Comparison of ENCODE assay signal across 1 cellular context in the genomic region with DNA sequence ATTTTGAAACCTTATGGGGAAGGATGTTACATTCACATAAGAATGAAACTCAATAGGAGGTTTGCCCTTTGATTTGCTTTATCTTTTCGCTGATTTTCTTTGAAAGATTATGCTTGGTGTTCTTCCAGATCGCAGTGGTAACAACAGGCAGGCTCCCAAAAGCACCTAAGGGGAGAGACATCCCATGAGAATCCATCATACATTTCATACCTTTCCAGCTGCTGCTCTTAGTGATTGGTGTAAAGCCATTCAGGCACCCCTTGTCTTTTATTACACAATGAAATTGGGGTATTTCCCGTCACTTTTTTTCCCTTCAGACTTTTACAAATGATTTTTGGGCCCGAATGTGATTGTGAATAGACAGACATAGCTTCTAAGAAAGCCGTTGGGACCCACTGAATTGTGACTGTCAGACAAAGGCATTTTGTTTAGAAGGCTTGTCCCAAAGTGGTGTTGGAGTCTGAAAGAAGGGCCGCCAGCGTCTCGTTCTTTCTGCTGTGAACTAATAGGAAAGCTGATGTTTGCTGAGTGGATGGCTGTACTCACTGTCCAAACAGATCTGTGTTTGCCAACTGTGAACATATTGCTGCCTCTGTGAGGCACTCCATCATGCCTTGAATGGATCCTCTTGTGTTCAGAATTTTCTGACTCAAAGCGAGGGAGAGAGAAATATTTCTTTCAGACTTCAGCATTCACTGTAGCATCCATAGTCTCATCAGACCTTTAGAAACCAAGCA.
TF ChIP-seq lines count a peak whose summit lies in the region.

No MANE protein-coding gene starts in this region.

TF ChIP-seq in HepG2, 621 proteins besides CTCF, POLR2A, EP300 and RAD21 (continued from another document and continues in another):
- TF ChIP-seq, protein P1, sequence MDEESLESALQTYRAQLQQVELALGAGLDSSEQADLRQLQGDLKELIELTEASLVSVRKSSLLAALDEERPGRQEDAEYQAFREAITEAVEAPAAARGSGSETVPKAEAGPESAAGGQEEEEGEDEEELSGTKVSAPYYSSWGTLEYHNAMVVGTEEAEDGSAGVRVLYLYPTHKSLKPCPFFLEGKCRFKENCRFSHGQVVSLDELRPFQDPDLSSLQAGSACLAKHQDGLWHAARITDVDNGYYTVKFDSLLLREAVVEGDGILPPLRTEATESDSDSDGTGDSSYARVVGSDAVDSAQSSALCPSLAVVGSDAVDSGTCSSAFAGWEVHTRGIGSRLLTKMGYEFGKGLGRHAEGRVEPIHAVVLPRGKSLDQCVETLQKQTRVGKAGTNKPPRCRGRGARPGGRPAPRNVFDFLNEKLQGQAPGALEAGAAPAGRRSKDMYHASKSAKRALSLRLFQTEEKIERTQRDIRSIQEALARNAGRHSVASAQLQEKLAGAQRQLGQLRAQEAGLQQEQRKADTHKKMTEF (CRISPR knock-in tag; IDR thresholded peaks at IDR 0.05), result peak; percentile 43; the same call in 1 of the 2 replicates
- peak; percentile 65; the same call in 1 of the 2 replicates for TF ChIP-seq ZSCAN29 (CRISPR knock-in tag; conservative IDR thresholded peaks at IDR 0.05)
- TF ChIP-seq HHEX (CRISPR knock-in tag; IDR thresholded peaks at IDR 0.05), result peak; percentile 92
- peak; percentile 82 for TF ChIP-seq MIXL1 (CRISPR knock-in tag; IDR thresholded peaks at IDR 0.05)
- TF ChIP-seq, protein P2, sequence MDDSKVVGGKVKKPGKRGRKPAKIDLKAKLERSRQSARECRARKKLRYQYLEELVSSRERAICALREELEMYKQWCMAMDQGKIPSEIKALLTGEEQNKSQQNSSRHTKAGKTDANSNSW (CRISPR knock-in tag; IDR thresholded peaks at IDR 0.05; ENCODE audit: borderline replicate concordance), result no peak
- TF ChIP-seq, protein P3, sequence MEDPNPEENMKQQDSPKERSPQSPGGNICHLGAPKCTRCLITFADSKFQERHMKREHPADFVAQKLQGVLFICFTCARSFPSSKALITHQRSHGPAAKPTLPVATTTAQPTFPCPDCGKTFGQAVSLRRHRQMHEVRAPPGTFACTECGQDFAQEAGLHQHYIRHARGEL (CRISPR knock-in tag; IDR thresholded peaks at IDR 0.05), result no peak
- 0 out of 2 replicates have a peak, but pooled peaks have one; percentile 85 for TF ChIP-seq ZNF567 (CRISPR knock-in tag; IDR thresholded peaks at IDR 0.05; ENCODE audit: borderline replicate concordance)
- peak; percentile 70; the same call in 1 of the 2 replicates for TF ChIP-seq KMT2A (CRISPR knock-in tag; IDR thresholded peaks at IDR 0.05)
- TF ChIP-seq, protein P4, sequence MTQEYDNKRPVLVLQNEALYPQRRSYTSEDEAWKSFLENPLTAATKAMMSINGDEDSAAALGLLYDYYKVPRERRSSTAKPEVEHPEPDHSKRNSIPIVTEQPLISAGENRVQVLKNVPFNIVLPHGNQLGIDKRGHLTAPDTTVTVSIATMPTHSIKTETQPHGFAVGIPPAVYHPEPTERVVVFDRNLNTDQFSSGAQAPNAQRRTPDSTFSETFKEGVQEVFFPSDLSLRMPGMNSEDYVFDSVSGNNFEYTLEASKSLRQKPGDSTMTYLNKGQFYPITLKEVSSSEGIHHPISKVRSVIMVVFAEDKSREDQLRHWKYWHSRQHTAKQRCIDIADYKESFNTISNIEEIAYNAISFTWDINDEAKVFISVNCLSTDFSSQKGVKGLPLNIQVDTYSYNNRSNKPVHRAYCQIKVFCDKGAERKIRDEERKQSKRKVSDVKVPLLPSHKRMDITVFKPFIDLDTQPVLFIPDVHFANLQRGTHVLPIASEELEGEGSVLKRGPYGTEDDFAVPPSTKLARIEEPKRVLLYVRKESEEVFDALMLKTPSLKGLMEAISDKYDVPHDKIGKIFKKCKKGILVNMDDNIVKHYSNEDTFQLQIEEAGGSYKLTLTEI (CRISPR knock-in tag; conservative IDR thresholded peaks at IDR 0.05), result no peak
- TF ChIP-seq ZNF709 (CRISPR knock-in tag; IDR thresholded peaks at IDR 0.05), result peak; percentile 61; the same call in 1 of the 2 replicates
- TF ChIP-seq RFXAP (CRISPR knock-in tag; IDR thresholded peaks at IDR 0.05; ENCODE audit: borderline replicate concordance), result no peak; the same call in 1 of the 2 replicates
- TF ChIP-seq RXRB (CRISPR knock-in tag; IDR thresholded peaks at IDR 0.05; ENCODE audit: borderline replicate concordance), result peak; percentile 62
- peak; percentile 30; the same call in 1 of the 2 replicates for TF ChIP-seq GATA4 (IDR thresholded peaks at IDR 0.05; ENCODE audit: borderline replicate concordance, low read depth)
- peak; percentile 83 for TF ChIP-seq ZNF644 (CRISPR knock-in tag; IDR thresholded peaks at IDR 0.05; ENCODE audit: low read depth)
- TF ChIP-seq ZNF556 (CRISPR knock-in tag; IDR thresholded peaks at IDR 0.05; ENCODE audit: borderline replicate concordance), result peak; percentile 85
- no peak for TF ChIP-seq ZNF878 (CRISPR knock-in tag; IDR thresholded peaks at IDR 0.05)
- TF ChIP-seq, protein P5, sequence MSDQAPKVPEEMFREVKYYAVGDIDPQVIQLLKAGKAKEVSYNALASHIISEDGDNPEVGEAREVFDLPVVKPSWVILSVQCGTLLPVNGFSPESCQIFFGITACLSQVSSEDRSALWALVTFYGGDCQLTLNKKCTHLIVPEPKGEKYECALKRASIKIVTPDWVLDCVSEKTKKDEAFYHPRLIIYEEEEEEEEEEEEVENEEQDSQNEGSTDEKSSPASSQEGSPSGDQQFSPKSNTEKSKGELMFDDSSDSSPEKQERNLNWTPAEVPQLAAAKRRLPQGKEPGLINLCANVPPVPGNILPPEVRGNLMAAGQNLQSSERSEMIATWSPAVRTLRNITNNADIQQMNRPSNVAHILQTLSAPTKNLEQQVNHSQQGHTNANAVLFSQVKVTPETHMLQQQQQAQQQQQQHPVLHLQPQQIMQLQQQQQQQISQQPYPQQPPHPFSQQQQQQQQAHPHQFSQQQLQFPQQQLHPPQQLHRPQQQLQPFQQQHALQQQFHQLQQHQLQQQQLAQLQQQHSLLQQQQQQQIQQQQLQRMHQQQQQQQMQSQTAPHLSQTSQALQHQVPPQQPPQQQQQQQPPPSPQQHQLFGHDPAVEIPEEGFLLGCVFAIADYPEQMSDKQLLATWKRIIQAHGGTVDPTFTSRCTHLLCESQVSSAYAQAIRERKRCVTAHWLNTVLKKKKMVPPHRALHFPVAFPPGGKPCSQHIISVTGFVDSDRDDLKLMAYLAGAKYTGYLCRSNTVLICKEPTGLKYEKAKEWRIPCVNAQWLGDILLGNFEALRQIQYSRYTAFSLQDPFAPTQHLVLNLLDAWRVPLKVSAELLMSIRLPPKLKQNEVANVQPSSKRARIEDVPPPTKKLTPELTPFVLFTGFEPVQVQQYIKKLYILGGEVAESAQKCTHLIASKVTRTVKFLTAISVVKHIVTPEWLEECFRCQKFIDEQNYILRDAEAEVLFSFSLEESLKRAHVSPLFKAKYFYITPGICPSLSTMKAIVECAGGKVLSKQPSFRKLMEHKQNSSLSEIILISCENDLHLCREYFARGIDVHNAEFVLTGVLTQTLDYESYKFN (CRISPR knock-in tag; conservative IDR thresholded peaks at IDR 0.05), result peak; percentile 87
- no peak for TF ChIP-seq PHB2 (IDR thresholded peaks at IDR 0.05; ENCODE audit: partially characterized antibody)
- peak; percentile 91 for TF ChIP-seq HMG20A (CRISPR knock-in tag; IDR thresholded peaks at IDR 0.05; ENCODE audit: borderline replicate concordance)
- TF ChIP-seq ZNF326 (CRISPR knock-in tag; IDR thresholded peaks at IDR 0.05; ENCODE audit: borderline replicate concordance), result no peak
- TF ChIP-seq SOX6 (IDR thresholded peaks at IDR 0.05), result no peak
- TF ChIP-seq SOX6 (CRISPR knock-in tag; IDR thresholded peaks at IDR 0.05), result peak; percentile 95
- peak; percentile 89 for TF ChIP-seq PHF21A (CRISPR knock-in tag; IDR thresholded peaks at IDR 0.05)
- TF ChIP-seq, protein P6, sequence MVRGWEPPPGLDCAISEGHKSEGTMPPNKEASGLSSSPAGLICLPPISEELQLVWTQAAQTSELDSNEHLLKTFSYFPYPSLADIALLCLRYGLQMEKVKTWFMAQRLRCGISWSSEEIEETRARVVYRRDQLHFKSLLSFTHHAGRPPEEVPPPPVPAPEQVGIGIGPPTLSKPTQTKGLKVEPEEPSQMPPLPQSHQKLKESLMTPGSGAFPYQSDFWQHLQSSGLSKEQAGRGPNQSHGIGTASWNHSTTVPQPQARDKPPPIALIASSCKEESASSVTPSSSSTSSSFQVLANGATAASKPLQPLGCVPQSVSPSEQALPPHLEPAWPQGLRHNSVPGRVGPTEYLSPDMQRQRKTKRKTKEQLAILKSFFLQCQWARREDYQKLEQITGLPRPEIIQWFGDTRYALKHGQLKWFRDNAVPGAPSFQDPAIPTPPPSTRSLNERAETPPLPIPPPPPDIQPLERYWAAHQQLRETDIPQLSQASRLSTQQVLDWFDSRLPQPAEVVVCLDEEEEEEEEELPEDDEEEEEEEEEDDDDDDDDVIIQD (CRISPR knock-in tag; IDR thresholded peaks at IDR 0.05; ENCODE audit: low read depth), result peak; percentile 79
- TF ChIP-seq AGO2 (optimal IDR thresholded peaks at IDR 0.05; ENCODE audit: low read depth, low read length), result no peak
- peak; percentile 59; the same call in 1 of the 2 replicates for TF ChIP-seq TBX3 (IDR thresholded peaks at IDR 0.05; ENCODE audit: borderline replicate concordance)
- TF ChIP-seq KDM2A (CRISPR knock-in tag; IDR thresholded peaks at IDR 0.05; ENCODE audit: borderline replicate concordance, low read depth), result 0 out of 2 replicates have a peak, but pooled peaks have one; percentile 19
- TF ChIP-seq SNRNP70 (IDR thresholded peaks at IDR 0.05; ENCODE audit: low read depth, low read length), result no peak
- peak; percentile 86; the same call in 1 of the 2 replicates for TF ChIP-seq ZNF614 (CRISPR knock-in tag; IDR thresholded peaks at IDR 0.05; ENCODE audit: borderline replicate concordance)
- no peak for TF ChIP-seq MED8 (CRISPR knock-in tag; IDR thresholded peaks at IDR 0.05; ENCODE audit: insufficient replicate concordance)
- peak; percentile 83 for TF ChIP-seq HOXA3 (CRISPR knock-in tag; IDR thresholded peaks at IDR 0.05)
- TF ChIP-seq FOXP1 (IDR thresholded peaks at IDR 0.05), result no peak
- TF ChIP-seq FOXP1 (CRISPR knock-in tag; IDR thresholded peaks at IDR 0.05), result peak; percentile 85
- peak; percentile 41; the same call in 1 of the 2 replicates for TF ChIP-seq POLR2G (IDR thresholded peaks at IDR 0.05; ENCODE audit: low read depth, low read length)
- no peak for TF ChIP-seq SMAD9 (CRISPR knock-in tag; IDR thresholded peaks at IDR 0.05)
- TF ChIP-seq MAFK (conservative IDR thresholded peaks at IDR 0.05 in 1 of 2, IDR thresholded peaks at IDR 0.05 in 1 of 2; ENCODE audit: low read length in 2 of 2), result peak in 1 of 2 experiments; percentile 41; a peak in 1 of 4 replicates
- no peak; the same call in 1 of the 2 replicates for TF ChIP-seq ZNF230 (CRISPR knock-in tag; IDR thresholded peaks at IDR 0.05)
- TF ChIP-seq, protein P7, sequence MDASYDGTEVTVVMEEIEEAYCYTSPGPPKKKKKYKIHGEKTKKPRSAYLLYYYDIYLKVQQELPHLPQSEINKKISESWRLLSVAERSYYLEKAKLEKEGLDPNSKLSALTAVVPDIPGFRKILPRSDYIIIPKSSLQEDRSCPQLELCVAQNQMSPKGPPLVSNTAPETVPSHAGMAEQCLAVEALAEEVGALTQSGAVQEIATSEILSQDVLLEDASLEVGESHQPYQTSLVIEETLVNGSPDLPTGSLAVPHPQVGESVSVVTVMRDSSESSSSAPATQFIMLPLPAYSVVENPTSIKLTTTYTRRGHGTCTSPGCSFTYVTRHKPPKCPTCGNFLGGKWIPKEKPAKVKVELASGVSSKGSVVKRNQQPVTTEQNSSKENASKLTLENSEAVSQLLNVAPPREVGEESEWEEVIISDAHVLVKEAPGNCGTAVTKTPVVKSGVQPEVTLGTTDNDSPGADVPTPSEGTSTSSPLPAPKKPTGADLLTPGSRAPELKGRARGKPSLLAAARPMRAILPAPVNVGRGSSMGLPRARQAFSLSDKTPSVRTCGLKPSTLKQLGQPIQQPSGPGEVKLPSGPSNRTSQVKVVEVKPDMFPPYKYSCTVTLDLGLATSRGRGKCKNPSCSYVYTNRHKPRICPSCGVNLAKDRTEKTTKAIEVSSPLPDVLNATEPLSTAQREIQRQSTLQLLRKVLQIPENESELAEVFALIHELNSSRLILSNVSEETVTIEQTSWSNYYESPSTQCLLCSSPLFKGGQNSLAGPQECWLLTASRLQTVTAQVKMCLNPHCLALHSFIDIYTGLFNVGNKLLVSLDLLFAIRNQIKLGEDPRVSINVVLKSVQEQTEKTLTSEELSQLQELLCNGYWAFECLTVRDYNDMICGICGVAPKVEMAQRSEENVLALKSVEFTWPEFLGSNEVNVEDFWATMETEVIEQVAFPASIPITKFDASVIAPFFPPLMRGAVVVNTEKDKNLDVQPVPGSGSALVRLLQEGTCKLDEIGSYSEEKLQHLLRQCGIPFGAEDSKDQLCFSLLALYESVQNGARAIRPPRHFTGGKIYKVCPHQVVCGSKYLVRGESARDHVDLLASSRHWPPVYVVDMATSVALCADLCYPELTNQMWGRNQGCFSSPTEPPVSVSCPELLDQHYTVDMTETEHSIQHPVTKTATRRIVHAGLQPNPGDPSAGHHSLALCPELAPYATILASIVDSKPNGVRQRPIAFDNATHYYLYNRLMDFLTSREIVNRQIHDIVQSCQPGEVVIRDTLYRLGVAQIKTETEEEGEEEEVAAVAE (CRISPR knock-in tag; IDR thresholded peaks at IDR 0.05; ENCODE audit: borderline replicate concordance), result peak; percentile 76; the same call in 1 of the 2 replicates
- TF ChIP-seq ZMYM4 (CRISPR knock-in tag; IDR thresholded peaks at IDR 0.05), result peak; percentile 76
- TF ChIP-seq RFXANK (CRISPR knock-in tag; IDR thresholded peaks at IDR 0.05), result no peak
- TF ChIP-seq, protein P8, sequence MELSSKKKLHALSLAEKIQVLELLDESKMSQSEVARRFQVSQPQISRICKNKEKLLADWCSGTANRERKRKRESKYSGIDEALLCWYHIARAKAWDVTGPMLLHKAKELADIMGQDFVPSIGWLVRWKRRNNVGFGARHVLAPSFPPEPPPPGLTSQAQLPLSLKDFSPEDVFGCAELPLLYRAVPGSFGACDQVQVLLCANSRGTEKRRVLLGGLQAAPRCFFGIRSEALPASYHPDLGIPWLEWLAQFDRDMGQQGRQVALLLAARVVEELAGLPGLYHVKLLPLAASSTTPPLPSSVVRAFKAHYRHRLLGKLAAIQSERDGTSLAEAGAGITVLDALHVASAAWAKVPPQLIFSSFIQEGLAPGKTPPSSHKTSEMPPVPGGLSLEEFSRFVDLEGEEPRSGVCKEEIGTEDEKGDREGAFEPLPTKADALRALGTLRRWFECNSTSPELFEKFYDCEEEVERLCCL (CRISPR knock-in tag; IDR thresholded peaks at IDR 0.05; ENCODE audit: borderline replicate concordance), result no peak
- TF ChIP-seq SOX5 (CRISPR knock-in tag; IDR thresholded peaks at IDR 0.05; ENCODE audit: borderline replicate concordance), result peak; percentile 87
- TF ChIP-seq ZNF180 (CRISPR knock-in tag; IDR thresholded peaks at IDR 0.05; ENCODE audit: borderline replicate concordance, low read depth), result no peak
